In genomic region chrX:129585143-129585542, GRCh38 we compare ENCODE assay signal across 25 cellular contexts.
"Had no signal": no experiment of that assay in that cellular context is flagged by ENCODE, and none has a peak within 500 bp of the region (broad histone marks: within the 10 kb centered on the region; RNA-seq: fewer than 3 reads in every experiment).

No MANE protein-coding gene starts in this region.

- H3K27me3 Mint-ChIP-seq: activated CD8-positive, alpha-beta T cell treated with anti-CD3 and anti-CD28 coated beads for 36 hours; activated naive CD8-positive, alpha-beta T cell treated with anti-CD3 and anti-CD28 coated beads, Interleukin-2, amount 10 ng/mL, durations not matched to agents 7 days and 5 days had no signal

- H3K27me3 ChIP-seq: adrenal gland, body of pancreas, Peyer's patch had no signal

- H3K27ac ChIP-seq: adrenal gland, body of pancreas, Peyer's patch, RWPE1 had no signal

- H3K27ac Mint-ChIP-seq: activated CD8-positive, alpha-beta T cell treated with anti-CD3 and anti-CD28 coated beads for 36 hours; activated naive CD8-positive, alpha-beta T cell treated with anti-CD3 and anti-CD28 coated beads, Interleukin-2, amount 10 ng/mL, durations not matched to agents 7 days and 5 days; activated T-cell treated with anti-CD3 and anti-CD28 coated beads, Interleukin-2, amount 50 U/mL, for 72 hours; activated T-helper 2 cell treated with anti-CD3 and anti-CD28 coated beads, Interferon-gamma antibody, Interleukin-2, Interleukin-4, amounts not matched to agents 10 μg/mL and 5 μg/mL and 100 μg/mL, durations not matched to agents 14 hours and 24 hours and 36 hours; T-helper 1 cell treated with Interleukin-12 subunit alpha and Interleukin-12 subunit beta and Interleukin-4 antibody, amounts not matched to agents 30 μg/mL and 1 μg/mL, for 36 hours had no signal

- H3K4me3 ChIP-seq: adrenal gland, body of pancreas, Peyer's patch had no signal

- H3K4me1 ChIP-seq: adrenal gland, body of pancreas, Peyer's patch had no signal

- H3K9me3 Mint-ChIP-seq: activated CD8-positive, alpha-beta T cell treated with anti-CD3 and anti-CD28 coated beads for 36 hours; activated naive CD8-positive, alpha-beta T cell treated with anti-CD3 and anti-CD28 coated beads, Interleukin-2, amount 10 ng/mL, durations not matched to agents 7 days and 5 days; activated T-cell treated with anti-CD3 and anti-CD28 coated beads, Interleukin-2, amount 50 U/mL, for 72 hours; activated T-helper 2 cell treated with anti-CD3 and anti-CD28 coated beads, Interferon-gamma antibody, Interleukin-2, Interleukin-4, amounts not matched to agents 10 μg/mL and 5 μg/mL and 100 μg/mL, durations not matched to agents 14 hours and 24 hours and 36 hours; T-helper 1 cell treated with Interleukin-12 subunit alpha and Interleukin-12 subunit beta and Interleukin-4 antibody, amounts not matched to agents 30 μg/mL and 1 μg/mL, for 36 hours had no signal

- FAIRE-seq: bronchial epithelial cell had no signal

- H3K9me3 ChIP-seq: adrenal gland, body of pancreas, Peyer's patch had no signal

- DNase-seq: activated CD4-positive, alpha-beta T cell treated with anti-CD3 and anti-CD28 coated beads for 4 hours; activated CD8-positive, alpha-beta memory T cell treated with anti-CD3 and anti-CD28 coated beads, Interleukin-2, amount 50 U/mL, for 4 hours; activated CD8-positive, alpha-beta T cell treated with anti-CD3 and anti-CD28 coated beads for 36 hours; activated gamma-delta T cell treated with Interleukin-2 at 50 U/mL for 16 hours; activated naive CD4-positive, alpha-beta T cell treated with anti-CD3 and anti-CD28 coated beads, Interleukin-2, amount 50 U/mL, for 16 hours; activated naive CD8-positive, alpha-beta T cell treated with anti-CD3 and anti-CD28 coated beads, Interleukin-2, amount 10 ng/mL, durations not matched to agents 7 days and 5 days; activated T-cell treated with anti-CD3 and anti-CD28 coated beads, Interleukin-2, amount 50 U/mL, for 72 hours; adrenal gland; anterior cingulate cortex; body of pancreas; Kasumi-1; KBM-7; NCI-H1105 treated with DMSO at 0.1 percent for 48 hours; NCI-H1436 treated with DMSO at 0.1 percent for 48 hours; NCI-H187; NCI-H2081; NCI-H446; NCI-H524; Peyer's patch; SHP77 treated with DMSO at 0.1 percent for 48 hours had no signal

- H3K4me1 Mint-ChIP-seq: activated naive CD8-positive, alpha-beta T cell treated with anti-CD3 and anti-CD28 coated beads, Interleukin-2, amount 10 ng/mL, durations not matched to agents 7 days and 5 days had no signal

- H3K4me3 Mint-ChIP-seq: activated CD8-positive, alpha-beta T cell treated with anti-CD3 and anti-CD28 coated beads for 36 hours; activated naive CD8-positive, alpha-beta T cell treated with anti-CD3 and anti-CD28 coated beads, Interleukin-2, amount 10 ng/mL, durations not matched to agents 7 days and 5 days; activated T-cell treated with anti-CD3 and anti-CD28 coated beads, Interleukin-2, amount 50 U/mL, for 72 hours; T-helper 1 cell treated with Interleukin-12 subunit alpha and Interleukin-12 subunit beta and Interleukin-4 antibody, amounts not matched to agents 30 μg/mL and 1 μg/mL, for 36 hours had no signal

- ATAC-seq: activated CD4-positive, CD25-positive, alpha-beta regulatory T cell treated with anti-CD3 and anti-CD28 coated beads, Interleukin-2, amount 50 U/mL, for 24 hours; activated CD8-positive, alpha-beta T cell treated with anti-CD3 and anti-CD28 coated beads for 36 hours; activated T-cell treated with anti-CD3 and anti-CD28 coated beads, Interleukin-2, amount 50 U/mL, for 72 hours; body of pancreas had no signal

- H3K36me3 Mint-ChIP-seq: activated naive CD8-positive, alpha-beta T cell treated with anti-CD3 and anti-CD28 coated beads, Interleukin-2, amount 10 ng/mL, durations not matched to agents 7 days and 5 days had no signal
